19 cellular contexts compared by ENCODE assay signal in genomic region chr2:31580321-31581117, GRCh38. TPM values are rescaled to one million over a fixed set of nuclear protein-coding genes. Genes with fewer than 3 reads are reported as not detected.
DNase-seq lines count a peak whose midpoint lies in the region; ATAC-seq and TF ChIP-seq lines count a peak whose summit lies in the region.
"Had no signal": no experiment of that assay in that cellular context is flagged by ENCODE, and none has a peak within 500 bp of the region (broad histone marks: within the 10 kb centered on the region; RNA-seq: fewer than 3 reads in every experiment).

A gene with protein sequence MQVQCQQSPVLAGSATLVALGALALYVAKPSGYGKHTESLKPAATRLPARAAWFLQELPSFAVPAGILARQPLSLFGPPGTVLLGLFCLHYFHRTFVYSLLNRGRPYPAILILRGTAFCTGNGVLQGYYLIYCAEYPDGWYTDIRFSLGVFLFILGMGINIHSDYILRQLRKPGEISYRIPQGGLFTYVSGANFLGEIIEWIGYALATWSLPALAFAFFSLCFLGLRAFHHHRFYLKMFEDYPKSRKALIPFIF (minus strand): TSS chr2:31580938. CDS start chr2:31580900, 38 bp downstream.

- H3K36me3 ChIP-seq in ectodermal cell (ENCODE audit: control insufficient read depth, insufficient read depth, low read length) (no peaks in the 10 kb centered on the region), left lung (no peaks in the 10 kb centered on the region), testis (ENCODE audit: low read depth, missing control alignments) (no peaks in the 10 kb centered on the region)
- H3K36me3 ChIP-seq: brain microvascular endothelial cell, tibial artery had no signal

- DNase-seq in NCI-H748 (lab: John Stamatoyannopoulos, UW; ENCODE audit: unreplicated experiment), result peak; percentile 18
- DNase-seq in NCI-H748 treated with DMSO at 0.1 percent for 48 hours (lab: John Stamatoyannopoulos, UW), result no peak
- peak in 1 of 2 donors; percentile 72 for DNase-seq in left lung
- DNase-seq in testis, result peak; percentile 16
- no peak for DNase-seq in A172 (ENCODE audit: low spot score)
- no peak for DNase-seq in activated CD4-positive, CD25-positive, alpha-beta regulatory T cell treated with anti-CD3 and anti-CD28 coated beads, Interleukin-2, amount 50 U/mL, for 72 hours
- no peak for DNase-seq in T-helper 2 cell
- DNase-seq: activated CD4-positive, alpha-beta T cell treated with anti-CD3 and anti-CD28 coated beads, Interleukin-2, amount 50 U/mL, for 48 hours; activated gamma-delta T cell; brain microvascular endothelial cell; effector memory CD8-positive, alpha-beta T cell; NCI-H446 treated with DMSO at 0.1 percent for 48 hours; stimulated activated CD4-positive, alpha-beta T cell treated with anti-CD3 and anti-CD28 coated beads, Interleukin-15, amount 100 ng/mL, for 24 hours; T-helper 9 cell; tibial artery had no signal

- H3K4me1 ChIP-seq in ectodermal cell (ENCODE audit: control insufficient read depth, insufficient read depth, low read length), result no peaks in the 10 kb centered on the region
- H3K4me1 ChIP-seq in left lung, result no peaks in the 10 kb centered on the region
- no peaks in the 10 kb centered on the region for H3K4me1 ChIP-seq in testis
- H3K4me1 ChIP-seq: parathyroid adenoma had no signal

- whole genome bisulfite sequencing in ectodermal cell, 2 experiments, result 6 to 7% methylated on average over 76 of the region's 76 CpGs
- 1 to 5% methylated on average over 23 to 42 of the region's 76 CpGs for WGBS in testis, 2 donors

- H3K27ac ChIP-seq in ectodermal cell (ENCODE audit: insufficient read depth, low read depth, low read length, poor library complexity, severe bottlenecking), result no peak within 1 kb of the TSS
- no peak within 1 kb of the TSS for H3K27ac ChIP-seq in left lung
- H3K27ac ChIP-seq in testis, result no peak within 1 kb of the TSS
- H3K27ac ChIP-seq: brain microvascular endothelial cell, parathyroid adenoma, tibial artery had no signal

- H3K4me3 ChIP-seq in ectodermal cell (ENCODE audit: insufficient read depth, low read depth, low read length), result peak within 1 kb of the TSS; percentile 34
- H3K4me3 ChIP-seq in left lung, result no peak within 1 kb of the TSS
- peak within 1 kb of the TSS; percentile 0 to 45 for H3K4me3 ChIP-seq in testis
- H3K4me3 ChIP-seq: tibial artery had no signal

- intact Hi-C loops in left lung (cut with DNase I) (no loop called here), testis (cut with DNase I; ENCODE audit: low total_unique reads) (no loop called here)

- no peak for TF ChIP-seq POLR2A in testis (IDR thresholded peaks at IDR 0.05)

- peak; percentile 40 for ATAC-seq in left lung
- ATAC-seq: effector memory CD8-positive, alpha-beta T cell had no signal

- H3K27me3 ChIP-seq in ectodermal cell (ENCODE audit: control insufficient read depth, insufficient read depth, low read length, poor library complexity, severe bottlenecking), result peaks cover 60% of the 10 kb centered on the region
- peaks cover 25 to 55% of the 10 kb centered on the region in 2 donors for H3K27me3 ChIP-seq in left lung
- H3K27me3 ChIP-seq in testis, result no peaks in the 10 kb centered on the region

- H3K9me3 ChIP-seq in ectodermal cell (ENCODE audit: control insufficient read depth, low read length), result no peaks in the 10 kb centered on the region
- peaks cover 0 to 3% of the 10 kb centered on the region in 2 donors for H3K9me3 ChIP-seq in left lung
- H3K9me3 ChIP-seq in testis, result no peaks in the 10 kb centered on the region
- H3K9me3 ChIP-seq: tibial artery had no signal

- TF ChIP-seq CTCF in left lung (IDR thresholded peaks at IDR 0.05) (no peak), testis (IDR thresholded peaks at IDR 0.05) (no peak)

RNA-seq across cellular contexts. Expression of the gene that starts here (rescaled TPM):
- not detected for polyA plus RNA-seq in ectodermal cell (2013, experiment 1 of 4)
- polyA plus RNA-seq in ectodermal cell (2013, experiment 2 of 4), result not detected
- not detected for polyA plus RNA-seq in ectodermal cell (2013, experiment 3 of 4)
- polyA plus RNA-seq in ectodermal cell (2013, experiment 4 of 4), result not detected
- total RNA-seq in left lung (under 1 TPM; 0.09 to 0.99 TPM), testis (1 to 10 TPM; 1.3 to 1.4 TPM)
- 1.8 TPM for polyA plus RNA-seq in testis (ENCODE audit: insufficient read depth, low read depth, low replicate concordance)
- not detected in 2 replicates for total RNA-seq in A172 (2014; rRNA removed; shearing (Covaris generic))
- total RNA-seq: RPMI7951 had no signal
- polyA plus RNA-seq: AG04450 had no signal

Comparison
In these comparisons a context has a peak if more than half of its experiments do, and no peak if none do; other contexts are left out.
1. DNase-seq: peak in NCI-H748 (single experiment) and testis (single experiment); none in NCI-H748 treated with DMSO at 0.1 percent for 48 hours (single experiment), A172 (single experiment), activated CD4-positive, CD25-positive, alpha-beta regulatory T cell treated with anti-CD3 and anti-CD28 coated beads, Interleukin-2, amount 50 U/mL, for 72 hours (single experiment) and T-helper 2 cell (0 of 5).
2. Peak in ATAC-seq in left lung; RNA of the gene not detected or under 1 TPM.
3. H3K4me3 ChIP-seq: peak in ectodermal cell (single experiment) and testis (2 of 2); none in left lung (0 of 2).